In genomic region chr1:156079762-156080597, GRCh38 we compare ENCODE assay signal across 14 cellular contexts. TPM values are rescaled to one million over a fixed set of nuclear protein-coding genes. Genes with fewer than 3 reads are reported as not detected.
DNase-seq lines count a peak whose midpoint lies in the region; ATAC-seq and TF ChIP-seq lines count a peak whose summit lies in the region.
"Had no signal": no experiment of that assay in that cellular context is flagged by ENCODE, and none has a peak within 500 bp of the region (broad histone marks: within the 10 kb centered on the region; RNA-seq: fewer than 3 reads in every experiment).

No MANE protein-coding gene starts in this region.

- H3K36me3 ChIP-seq in iPS DF 6.9 (ENCODE audit: control insufficient read depth, insufficient read depth, low read length) (no peaks in the 10 kb centered on the region), stomach (no peaks in the 10 kb centered on the region)
- H3K36me3 ChIP-seq: upper lobe of left lung had no signal

- H3K4me1 ChIP-seq in iPS DF 6.9 (ENCODE audit: control insufficient read depth, insufficient read depth, low read length) (peaks cover 22% of the 10 kb centered on the region), stomach (peaks cover 23 to 46% (median 32%) of the 10 kb centered on the region in 4 donors)

- no peak for ATAC-seq in activated T-cell treated with anti-CD3 and anti-CD28 coated beads, Interleukin-2, amount 50 U/mL, for 4 hours

- H3K27me3 Mint-ChIP-seq in activated T-cell treated with anti-CD3 and anti-CD28 coated beads, Interleukin-2, amount 50 U/mL, for 4 hours (ENCODE audit: low read depth), result peaks cover 15% of the 10 kb centered on the region
- peaks cover 41% of the 10 kb centered on the region for H3K27me3 Mint-ChIP-seq in activated T-cell treated with anti-CD3 and anti-CD28 coated beads, Interleukin-2, amount 50 U/mL, for 24 hours

- peak overlapping the region; percentile 6 for H3K4me3 Mint-ChIP-seq in activated T-cell treated with anti-CD3 and anti-CD28 coated beads, Interleukin-2, amount 50 U/mL, for 4 hours
- H3K4me3 Mint-ChIP-seq in activated T-cell treated with anti-CD3 and anti-CD28 coated beads, Interleukin-2, amount 50 U/mL, for 24 hours, result no peak overlapping the region

- WGBS in iPS DF 6.9 (ENCODE audit: insufficient coverage, insufficient read length), result no CpG with 5 or more reads among the region's 10 CpGs
- WGBS in stomach, 5 donors, result 72 to 77% (median 75%) methylated on average over 10 of the region's 10 CpGs

- H3K4me3 ChIP-seq in WI38 (ENCODE audit: low read depth, low read length) (peak overlapping the region; percentile 76), iPS DF 6.9 (ENCODE audit: low read length) (peak overlapping the region; percentile 49; the same call in 1 of the 2 replicates), retinal pigment epithelial cell (ENCODE audit: low read length) (peak overlapping the region; percentile 88), stomach (no peak overlapping the region), dorsolateral prefrontal cortex (no peak overlapping the region)
- H3K4me3 ChIP-seq: upper lobe of left lung had no signal

- no peak for DNase-seq in activated T-cell treated with anti-CD3 and anti-CD28 coated beads, Interleukin-2, amount 50 U/mL, for 4 hours
- DNase-seq in activated T-cell treated with anti-CD3 and anti-CD28 coated beads, Interleukin-2, amount 50 U/mL, for 24 hours, result no peak
- DNase-seq in iPS DF 6.9 (ENCODE audit: low read depth, low spot score) (no peak), retinal pigment epithelial cell (ENCODE audit: low read depth) (no peak), stomach (no peak), dorsolateral prefrontal cortex (no peak), SHP77 (lab: John Stamatoyannopoulos, UW) (no peak)
- DNase-seq: aorta, DMS153, NCI-H1105 treated with DMSO at 0.1 percent for 48 hours, NCI-H510A treated with DMSO at 0.1 percent for 48 hours, upper lobe of left lung had no signal

- H3K9me3 Mint-ChIP-seq in activated T-cell treated with anti-CD3 and anti-CD28 coated beads, Interleukin-2, amount 50 U/mL, for 4 hours, result no peaks in the 10 kb centered on the region
- no peaks in the 10 kb centered on the region for H3K9me3 Mint-ChIP-seq in activated T-cell treated with anti-CD3 and anti-CD28 coated beads, Interleukin-2, amount 50 U/mL, for 24 hours

- TF ChIP-seq EP300 in stomach (IDR thresholded peaks at IDR 0.05), result no peak

- TF ChIP-seq POLR2A in stomach (IDR thresholded peaks at IDR 0.05), result no peak

- intact Hi-C loops in stomach (cut with DNase I; ENCODE audit: low total_unique reads), result no loop called here
- intact Hi-C loops in dorsolateral prefrontal cortex (cut with DNase I), result no loop called here

- H3K36me3 Mint-ChIP-seq in activated T-cell treated with anti-CD3 and anti-CD28 coated beads, Interleukin-2, amount 50 U/mL, for 4 hours (ENCODE audit: insufficient read depth), result no peaks in the 10 kb centered on the region
- no peaks in the 10 kb centered on the region for H3K36me3 Mint-ChIP-seq in activated T-cell treated with anti-CD3 and anti-CD28 coated beads, Interleukin-2, amount 50 U/mL, for 24 hours (ENCODE audit: low read depth)

- H3K9me3 ChIP-seq in iPS DF 6.9 (ENCODE audit: control insufficient read depth, insufficient read depth, low read length), result no peaks in the 10 kb centered on the region
- no peaks in the 10 kb centered on the region for H3K9me3 ChIP-seq in stomach
- H3K9me3 ChIP-seq: upper lobe of left lung had no signal

- no peaks in the 10 kb centered on the region for H3K27me3 ChIP-seq in iPS DF 6.9 (ENCODE audit: control insufficient read depth, insufficient read depth, low read length)
- H3K27me3 ChIP-seq in stomach, result peaks cover 0 to 21% (median 0%) of the 10 kb centered on the region in 3 donors
- H3K27me3 ChIP-seq in dorsolateral prefrontal cortex, result no peaks in the 10 kb centered on the region

- peaks cover 10% of the 10 kb centered on the region for H3K4me1 Mint-ChIP-seq in activated T-cell treated with anti-CD3 and anti-CD28 coated beads, Interleukin-2, amount 50 U/mL, for 4 hours (ENCODE audit: low read depth)
- H3K4me1 Mint-ChIP-seq in activated T-cell treated with anti-CD3 and anti-CD28 coated beads, Interleukin-2, amount 50 U/mL, for 24 hours (ENCODE audit: low read depth), result peaks cover 24% of the 10 kb centered on the region

- H3K27ac Mint-ChIP-seq in activated T-cell treated with anti-CD3 and anti-CD28 coated beads, Interleukin-2, amount 50 U/mL, for 24 hours, result no peak overlapping the region

- TF ChIP-seq CTCF in WI38 (IDR thresholded peaks at IDR 0.05; ENCODE audit: low read depth, low read length), result no peak
- TF ChIP-seq CTCF in retinal pigment epithelial cell (conservative IDR thresholded peaks at IDR 0.05; ENCODE audit: low read depth, low read length), result no peak
- no peak for TF ChIP-seq CTCF in stomach (IDR thresholded peaks at IDR 0.05)
- no peak for TF ChIP-seq CTCF in dorsolateral prefrontal cortex (IDR thresholded peaks at IDR 0.05 in 54 of 56, conservative IDR thresholded peaks at IDR 0.05 in 2 of 56; ENCODE audit: low read depth in 1 of 56, partially characterized antibody in 56 of 56)

- H3K27ac ChIP-seq in iPS DF 6.9 (ENCODE audit: low read length), result no peak overlapping the region
- no peak overlapping the region for H3K27ac ChIP-seq in stomach
- no peak overlapping the region for H3K27ac ChIP-seq in dorsolateral prefrontal cortex
- H3K27ac ChIP-seq: epithelial cell of prostate, upper lobe of left lung had no signal

RNA-seq across cellular contexts. Expression of gene MEX3A, which starts 2.3 kb away (rescaled TPM):
- total RNA-seq in activated T-cell treated with anti-CD3 and anti-CD28 coated beads, Interleukin-2, amount 50 U/mL, for 4 hours, result under 1 TPM; 0.50 to 0.66 (median 0.57) TPM
- 10 to 100 TPM in 1 of 5 donors, 1 to 10 TPM in 2, not detected in 2; 1.5 to 11.0 (median 1.6) TPM for total RNA-seq in stomach
- polyA plus RNA-seq in stomach, result 1 to 10 TPM in 1 of 3 donors, under 1 TPM in 1, not detected in 1; 0.25 to 1.1 TPM
- 1 to 10 TPM in 84 of 120 experiments, under 1 TPM in 36; 0.44 to 4.6 (median 1.3) TPM for total RNA-seq in dorsolateral prefrontal cortex

RNA-seq across cellular contexts. Expression of gene RAB25, which starts 19.0 kb away (rescaled TPM):
- under 1 TPM; 0.61 to 0.79 (median 0.63) TPM for total RNA-seq in activated T-cell treated with anti-CD3 and anti-CD28 coated beads, Interleukin-2, amount 50 U/mL, for 4 hours
- total RNA-seq in stomach (100 to 1,000 TPM in 3 of 5 donors, 10 to 100 TPM in 2; 36.7 to 249 (median 216) TPM), dorsolateral prefrontal cortex (1 to 10 TPM in 44 of 120 experiments, under 1 TPM in 36, not detected in 40; 0.44 to 3.3 (median 1.0) TPM)
- 100 to 1,000 TPM; 126 to 267 (median 168) TPM for polyA plus RNA-seq in stomach
- total RNA-seq: aorta had no signal

RNA-seq across cellular contexts. Expression of gene LAMTOR2, which starts 25.4 kb away (rescaled TPM):
- total RNA-seq in activated T-cell treated with anti-CD3 and anti-CD28 coated beads, Interleukin-2, amount 50 U/mL, for 4 hours, result 10 to 100 TPM; 56.6 to 62.3 (median 59.2) TPM
- total RNA-seq in stomach (10 to 100 TPM in 3 of 5 donors, 1 to 10 TPM in 1, not detected in 1; 7.0 to 40.6 (median 21.4) TPM), dorsolateral prefrontal cortex (10 to 100 TPM; 26.8 to 59.6 (median 43.5) TPM)
- polyA plus RNA-seq in stomach, result 100 to 1,000 TPM; 123 to 170 (median 158) TPM

RNA-seq across cellular contexts. Expression of gene UBQLN4, which starts 26.4 kb away (rescaled TPM):
- total RNA-seq in activated T-cell treated with anti-CD3 and anti-CD28 coated beads, Interleukin-2, amount 50 U/mL, for 4 hours, result 10 to 100 TPM; 52.9 to 57.3 (median 53.7) TPM
- total RNA-seq in stomach, result 10 to 100 TPM in 3 of 5 donors, 1 to 10 TPM in 2; 6.4 to 41.1 (median 14.0) TPM
- 10 to 100 TPM; 17.3 to 25.5 (median 20.6) TPM for polyA plus RNA-seq in stomach
- total RNA-seq in dorsolateral prefrontal cortex, result 10 to 100 TPM; 43.3 to 88.3 (median 64.8) TPM

RNA-seq across cellular contexts. Expression of gene LMNA, which starts 34.5 kb away (rescaled TPM):
- 100 to 1,000 TPM; 113 to 162 (median 124) TPM for total RNA-seq in activated T-cell treated with anti-CD3 and anti-CD28 coated beads, Interleukin-2, amount 50 U/mL, for 4 hours
- total RNA-seq in stomach, result 100 to 1,000 TPM in 4 of 5 donors, 10 to 100 TPM in 1; 53.1 to 630 (median 318) TPM
- 100 to 1,000 TPM; 108 to 201 (median 132) TPM for polyA plus RNA-seq in stomach
- total RNA-seq in dorsolateral prefrontal cortex, result 100 to 1,000 TPM in 10 of 120 experiments, 10 to 100 TPM in 110; 32.8 to 189 (median 59.9) TPM

Comparison
In these comparisons a context has a peak if more than half of its experiments do, and no peak if none do; other contexts are left out.
1. H3K4me3 ChIP-seq: peak in WI38 (single experiment), iPS DF 6.9 (single experiment) and retinal pigment epithelial cell (single experiment); none in stomach (0 of 4) and dorsolateral prefrontal cortex (0 of 59).
2. RNA of gene RAB25, which starts 19.0 kb away (total RNA-seq): 36.7 to 249 TPM in stomach; 0.44 to 3.3 TPM in dorsolateral prefrontal cortex and 0.61 to 0.79 TPM in activated T-cell treated with anti-CD3 and anti-CD28 coated beads, Interleukin-2, amount 50 U/mL, for 4 hours; every median in the first group is over 4 times any median in the second.